ENCODE assay signal across 13 cellular contexts in the genomic region with DNA sequence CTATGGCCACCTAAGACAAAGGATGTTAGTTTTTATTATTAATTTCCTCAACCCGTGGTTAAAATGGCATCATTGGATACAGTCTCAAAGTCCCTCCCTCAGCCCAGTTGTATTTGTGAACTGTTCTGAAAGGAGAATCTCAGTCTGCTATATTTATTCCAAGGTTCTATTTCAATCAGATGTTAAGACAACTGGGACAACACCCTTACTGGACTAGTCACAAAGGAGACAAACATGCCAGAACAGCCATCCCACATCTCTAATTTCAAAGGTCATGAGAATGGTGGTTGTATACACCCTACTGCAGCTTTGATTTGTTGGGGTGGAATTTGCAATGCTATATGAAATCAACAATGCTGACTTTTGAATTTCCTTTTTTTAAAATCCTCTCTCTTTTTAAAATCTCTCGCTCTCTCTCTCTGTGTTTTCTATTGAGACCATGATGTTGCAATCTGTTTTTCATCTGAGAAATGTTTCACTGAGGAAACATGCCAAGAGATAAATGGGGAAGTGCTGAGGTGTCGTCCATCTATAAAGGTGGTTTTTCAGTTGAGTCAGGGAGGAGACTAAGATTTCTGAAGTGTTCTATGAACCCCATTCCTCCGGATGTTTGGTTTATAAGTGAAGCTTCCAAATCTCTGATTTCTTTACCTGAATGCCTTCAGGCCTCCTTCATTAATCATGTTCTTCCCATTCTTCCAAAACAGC.
"Had no signal": no experiment of that assay in that cellular context is flagged by ENCODE, and none has a peak within 500 bp of the region (broad histone marks: within the 10 kb centered on the region; RNA-seq: fewer than 3 reads in every experiment).

No MANE protein-coding gene starts in this region.

- DNase-seq: activated CD4-positive, alpha-beta memory T cell treated with anti-CD3 and anti-CD28 coated beads for 36 hours; activated gamma-delta T cell; activated T-cell treated with anti-CD3 and anti-CD28 coated beads, Interleukin-2, amount 50 U/mL, for 4 hours; aorta; kidney; left ventricle myocardium inferior; mesenchymal stem cell; tibial artery; uterus had no signal

- H3K27ac ChIP-seq: breast epithelium, esophagus muscularis mucosa, left ventricle myocardium inferior, tibial artery, uterus had no signal

- H3K4me1 ChIP-seq: breast epithelium, tibial artery, uterus had no signal

- FAIRE-seq: small intestine had no signal

- H3K27me3 ChIP-seq: breast epithelium, esophagus muscularis mucosa, tibial artery, uterus had no signal

- H3K4me3 ChIP-seq: breast epithelium, esophagus muscularis mucosa, left ventricle myocardium inferior, tibial artery, uterus had no signal

- ATAC-seq: activated CD4-positive, CD25-positive, alpha-beta regulatory T cell treated with anti-CD3 and anti-CD28 coated beads, Interleukin-2, amount 50 U/mL, for 24 hours; activated T-cell treated with anti-CD3 and anti-CD28 coated beads, Interleukin-2, amount 50 U/mL, for 4 hours had no signal

- H3K9me3 ChIP-seq: breast epithelium, esophagus muscularis mucosa, left ventricle myocardium inferior, tibial artery, uterus had no signal

- H3K36me3 ChIP-seq: breast epithelium, esophagus muscularis mucosa, left ventricle myocardium inferior, tibial artery, uterus had no signal
